25 cellular contexts compared by ENCODE assay signal in genomic region chr3:14322001-14322400, GRCh38.
"Had no signal": no experiment of that assay in that cellular context is flagged by ENCODE, and none has a peak within 500 bp of the region (broad histone marks: within the 10 kb centered on the region; RNA-seq: fewer than 3 reads in every experiment).

No MANE protein-coding gene starts in this region.

- H3K27me3 ChIP-seq: cardiac muscle cell, SJSA1 had no signal

- H3K36me3 ChIP-seq: brain microvascular endothelial cell, cardiac muscle cell, SJSA1 had no signal

- H3K9me3 ChIP-seq: SJSA1 had no signal

- H3K4me3 ChIP-seq: cardiac muscle cell, SJSA1 had no signal

- DNase-seq: activated CD4-positive, alpha-beta memory T cell treated with anti-CD3 and anti-CD28 coated beads for 36 hours; activated CD4-positive, alpha-beta T cell treated with anti-CD3 and anti-CD28 coated beads, Interleukin-2, amount 10 ng/mL, durations not matched to agents 7 days and 5 days; activated CD4-positive, CD25-positive, alpha-beta regulatory T cell; activated gamma-delta T cell treated with Interleukin-2 at 50 U/mL for 16 hours; activated naive CD4-positive, alpha-beta T cell treated with anti-CD3 and anti-CD28 coated beads, Interleukin-2, amount 10 ng/mL, durations not matched to agents 7 days and 5 days; activated naive CD8-positive, alpha-beta T cell treated with anti-CD3 and anti-CD28 coated beads for 36 hours; activated T-cell treated with anti-CD3 and anti-CD28 coated beads for 4 hours; activated T-cell treated with anti-CD3 and anti-CD28 coated beads, Interleukin-2, amount 50 U/mL, for 48 hours; brain microvascular endothelial cell; KG1; MM.1S; NCI-H1105; NCI-H1436; NCI-H1694 treated with DMSO at 0.1 percent for 48 hours; NCI-H2029 treated with DMSO at 0.1 percent for 48 hours; NCI-H345; NCI-H510A; NCI-H526 treated with DMSO at 0.1 percent for 48 hours; NCI-H82; Right ventricle myocardium superior; RPMI8226; T-helper 17 cell; T1000 had no signal

- H3K27ac ChIP-seq: brain microvascular endothelial cell, cardiac muscle cell, SJSA1 had no signal

- ATAC-seq: T-helper 17 cell had no signal
